ENCODE assay signal across 12 cellular contexts in genomic region chr2:227848586-227848985, GRCh38. TPM values are rescaled to one million over a fixed set of nuclear protein-coding genes. Genes with fewer than 3 reads are reported as not detected.
DNase-seq lines count a peak whose midpoint lies in the region; ATAC-seq and TF ChIP-seq lines count a peak whose summit lies in the region.
"Had no signal": no experiment of that assay in that cellular context is flagged by ENCODE, and none has a peak within 500 bp of the region (broad histone marks: within the 10 kb centered on the region; RNA-seq: fewer than 3 reads in every experiment).

No MANE protein-coding gene starts in this region.

- CTCF ChIA-PET in PC-9 (lab: Charles Lee) (no interaction called here), Caco-2 (lab: Charles Lee) (no interaction called here)

- BruUV-seq in PC-9 (replicated peaks; lab: Mats Ljungman, UMichigan): no TSS peak
- BruUV-seq in Caco-2 (replicated peaks; lab: Mats Ljungman, UMichigan): no TSS peak

- H3K36me3 ChIP-seq in PC-9 (ENCODE audit: low read depth): no peaks in the 10 kb centered on the region
- H3K36me3 ChIP-seq in Caco-2 (ENCODE audit: control insufficient read depth, insufficient read depth, low read length): no peaks in the 10 kb centered on the region
- H3K36me3 ChIP-seq: spleen had no signal

- H3K9me3 ChIP-seq in PC-9 (ENCODE audit: insufficient read depth, low read depth) (peaks cover 3% of the 10 kb centered on the region; the same call in 1 of the 2 replicates), Caco-2 (no peaks in the 10 kb centered on the region)
- H3K9me3 ChIP-seq: body of pancreas, spleen had no signal

- DNase-seq in PC-9 (peak; percentile 29 to 53), mesothelial cell of epicardium (ENCODE audit: low spot score in 2 of 2, unreplicated experiment in 2 of 2) (no peak), Caco-2 (no peak), amygdala (lab: John Stamatoyannopoulos, UW) (no peak)
- DNase-seq: activated CD4-positive, alpha-beta T cell treated with anti-CD3 and anti-CD28 coated beads, Interleukin-2, amount 50 U/mL, for 1 hour; body of pancreas; GF-D8; spleen had no signal

- H3K4me3 ChIP-seq in PC-9 (no peak overlapping the region), Caco-2 (ENCODE audit: low read depth, low read length) (no peak overlapping the region)
- H3K4me3 ChIP-seq: body of pancreas, spleen had no signal

- H3K27ac ChIP-seq in PC-9: peak overlapping the region; percentile 59
- H3K27ac ChIP-seq: body of pancreas had no signal

- H4K20me1 ChIP-seq in PC-9 (ENCODE audit: insufficient read depth): no peaks in the 10 kb centered on the region

- H3K79me2 ChIP-seq in PC-9 (ENCODE audit: low read depth): no peaks in the 10 kb centered on the region

- H2AFZ ChIP-seq in PC-9: peak overlapping the region; percentile 41; the same call in 1 of the 2 replicates

- no peak overlapping the region for H3K4me3 Mint-ChIP-seq in mesothelial cell of epicardium
- H3K4me3 Mint-ChIP-seq in Caco-2 (ENCODE audit: unreplicated experiment): no peak overlapping the region

- H3K4me1 Mint-ChIP-seq in mesothelial cell of epicardium: peaks cover 11% of the 10 kb centered on the region
- peaks cover 14% of the 10 kb centered on the region for H3K4me1 Mint-ChIP-seq in Caco-2 (ENCODE audit: low read depth, unreplicated experiment)

- peak; percentile 46 for ATAC-seq in GM18508 (IDR thresholded peaks at IDR 0.05; ENCODE audit: insufficient read depth, unreplicated experiment)
- peak; percentile 84 for ATAC-seq in GM21529 (IDR thresholded peaks at IDR 0.05; ENCODE audit: unreplicated experiment)
- no peak for ATAC-seq in HG03457 (IDR thresholded peaks at IDR 0.05; ENCODE audit: unreplicated experiment)
- ATAC-seq: body of pancreas had no signal

- intact Hi-C loops in PC-9 (cut with micrococcal nuclease; ENCODE audit: unreplicated experiment) (no loop called here), Caco-2 (cut with micrococcal nuclease; ENCODE audit: unreplicated experiment) (no loop called here)

- H3K36me3 Mint-ChIP-seq in mesothelial cell of epicardium (no peaks in the 10 kb centered on the region), Caco-2 (ENCODE audit: insufficient read depth, unreplicated experiment) (no peaks in the 10 kb centered on the region)

- H3F3A ChIP-seq in PC-9 (ENCODE audit: insufficient read depth, low read depth): peaks cover 14% of the 10 kb centered on the region

- no peaks in the 10 kb centered on the region for H3K9me2 ChIP-seq in PC-9 (ENCODE audit: insufficient read depth)

- H3K27me3 Mint-ChIP-seq in mesothelial cell of epicardium (ENCODE audit: low read depth) (peaks cover 5% of the 10 kb centered on the region), Caco-2 (ENCODE audit: insufficient read depth, unreplicated experiment) (no peaks in the 10 kb centered on the region)

- no peak for TF ChIP-seq CTCF in PC-9 (conservative IDR thresholded peaks at IDR 0.05)
- TF ChIP-seq CTCF in mesothelial cell of epicardium (IDR thresholded peaks at IDR 0.05; ENCODE audit: unreplicated experiment): no peak
- TF ChIP-seq CTCF in Caco-2 (IDR thresholded peaks at IDR 0.05; ENCODE audit: insufficient read depth in 1 of 2, low read depth in 1 of 2, low read length in 1 of 2, severe bottlenecking in 1 of 2, unreplicated experiment in 1 of 2): no peak

- POLR2A ChIA-PET in PC-9 (lab: Charles Lee; ENCODE audit: unreplicated experiment) (no interaction called here), Caco-2 (lab: Charles Lee) (no interaction called here)

- H3K27ac Mint-ChIP-seq in mesothelial cell of epicardium (peak overlapping the region; percentile 27), Caco-2 (ENCODE audit: unreplicated experiment) (no peak overlapping the region)

- H3K27me3 ChIP-seq in PC-9 (ENCODE audit: insufficient read depth, low read depth) (no peaks in the 10 kb centered on the region), Caco-2 (replicated peaks; ENCODE audit: control insufficient read depth, insufficient read depth, low read length) (no peaks in the 10 kb centered on the region)
- H3K27me3 ChIP-seq: body of pancreas had no signal

- peaks cover 23% of the 10 kb centered on the region for H3K4me1 ChIP-seq in PC-9 (replicated peaks; ENCODE audit: insufficient read depth)
- H3K4me1 ChIP-seq in Caco-2: peaks cover 4% of the 10 kb centered on the region; the same call in 1 of the 2 replicates
- H3K4me1 ChIP-seq: body of pancreas, spleen had no signal

- H3K9me3 Mint-ChIP-seq in mesothelial cell of epicardium (peaks cover 2% of the 10 kb centered on the region), Caco-2 (ENCODE audit: unreplicated experiment) (peaks cover 13% of the 10 kb centered on the region)

- H3K4me2 ChIP-seq in PC-9: peak overlapping the region; percentile 61

RNA-seq across cellular contexts. Expression of gene DAW1, which starts 22.8 kb away (rescaled TPM):
- total RNA-seq in PC-9 (2021): 1.8 and 2.8 TPM in 2 replicates
- total RNA-seq in mesothelial cell of epicardium: not detected in 3 replicates
- 5.4 and 6.6 TPM in 2 replicates for total RNA-seq in Caco-2 (2022)
- total RNA-seq: body of pancreas, mononuclear cell had no signal

RNA-seq across cellular contexts. Expression of gene CCL20, which starts 34.9 kb away (rescaled TPM):
- not detected in 2 replicates for total RNA-seq in PC-9 (2021)
- total RNA-seq in mesothelial cell of epicardium: 0.36 TPM in 1 of 3 replicates, not detected in the others
- 2.8 and 3.5 TPM in 2 replicates for total RNA-seq in Caco-2 (2022)
- total RNA-seq: spleen had no signal

Comparison
In these comparisons a context has a peak if more than half of its experiments do, and no peak if none do; other contexts are left out.
1. DNase-seq: peak in PC-9 (2 of 2); none in mesothelial cell of epicardium (0 of 2), Caco-2 (0 of 2) and amygdala (0 of 56).